Comparison of ENCODE assay signal across 11 cellular contexts in the genomic region with DNA sequence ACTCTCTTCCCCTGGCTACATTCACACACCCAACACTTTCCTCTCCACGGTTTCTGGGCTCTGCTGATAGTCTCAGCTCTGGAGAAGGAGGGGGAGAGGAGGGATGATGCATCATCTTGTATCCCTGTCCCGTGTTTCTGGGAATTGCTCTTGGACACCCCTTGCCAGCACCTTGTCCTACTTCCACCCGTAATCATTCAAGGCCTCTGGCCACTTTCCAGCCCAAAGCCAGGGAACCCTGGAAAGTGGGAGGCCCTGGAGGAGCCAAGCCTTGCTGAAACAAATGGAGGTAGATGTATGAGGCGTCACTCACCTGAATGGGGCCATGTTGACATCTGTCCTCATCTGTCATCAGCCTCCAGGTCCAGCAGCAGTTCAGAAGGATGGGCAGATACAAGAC. TPM values are rescaled to one million over a fixed set of nuclear protein-coding genes. Genes with fewer than 3 reads are reported as not detected.
A peak's percentile ranks its signal among the peaks of the same experiment; 100 is the strongest.
DNase-seq lines count a peak whose midpoint lies in the region; ATAC-seq, FAIRE-seq and TF ChIP-seq lines count a peak whose summit lies in the region.
"Had no signal": no experiment of that assay in that cellular context is flagged by ENCODE, and none has a peak within 500 bp of the region (broad histone marks: within the 10 kb centered on the region; RNA-seq: fewer than 3 reads in every experiment).

No MANE protein-coding gene starts in this region.

- no peak overlapping the region for H3K27ac Mint-ChIP-seq in astrocyte (ENCODE audit: unreplicated experiment)
- H3K27ac Mint-ChIP-seq in naive B cell = peak overlapping the region in 5 of 6 donors; percentile 51 to 99 (median 98)

- no peaks in the 10 kb centered on the region for H3K9me3 Mint-ChIP-seq in astrocyte (ENCODE audit: unreplicated experiment)
- peaks cover 0 to 2% (median 0%) of the 10 kb centered on the region in 7 donors for H3K9me3 Mint-ChIP-seq in naive B cell

- no peaks in the 10 kb centered on the region for H3K9me3 ChIP-seq in astrocyte (ENCODE audit: insufficient read depth, low read depth, low read length)
- no peaks in the 10 kb centered on the region for H3K9me3 ChIP-seq in upper lobe of left lung
- H3K9me3 ChIP-seq in upper lobe of right lung = no peaks in the 10 kb centered on the region

- no peak overlapping the region for H2AFZ ChIP-seq in astrocyte (ENCODE audit: low read depth, low read length)

- H3K9ac ChIP-seq in astrocyte (ENCODE audit: low read length) = peak overlapping the region; percentile 16

- peaks cover 41% of the 10 kb centered on the region for H3K36me3 ChIP-seq in astrocyte (ENCODE audit: insufficient read depth, low read length)
- peaks cover 0 to 53% (median 22%) of the 10 kb centered on the region in 4 donors for H3K36me3 ChIP-seq in upper lobe of left lung
- peaks cover 38% of the 10 kb centered on the region for H3K36me3 ChIP-seq in upper lobe of right lung

- H3K27me3 ChIP-seq in astrocyte (ENCODE audit: insufficient read depth, low read length) (no peaks in the 10 kb centered on the region), upper lobe of left lung (no peaks in the 10 kb centered on the region), upper lobe of right lung (no peaks in the 10 kb centered on the region)

- H3K4me1 ChIP-seq in astrocyte (ENCODE audit: insufficient read depth, low read length) (peaks cover 68% of the 10 kb centered on the region), upper lobe of left lung (peaks cover 23 to 43% (median 32%) of the 10 kb centered on the region in 4 donors), upper lobe of right lung (peaks cover 16% of the 10 kb centered on the region)

- peaks cover 59% of the 10 kb centered on the region for H4K20me1 ChIP-seq in astrocyte (ENCODE audit: insufficient read depth, low read length)

- intact Hi-C loops in cardiac septum (cut with DNase I) = loop anchor here (5.0 kb wide), 1 partner anchor 142 kb away; a partner anchor contains a TSS
- intact Hi-C loops in left ventricle myocardium superior (cut with micrococcal nuclease) = no loop called here
- intact Hi-C loops in upper lobe of right lung (cut with DNase I) = loop anchor here (10.0 kb wide), 1 partner anchor 79 kb away; no protein-coding TSS in a partner anchor

- H3K4me3 ChIP-seq in astrocyte (ENCODE audit: insufficient read depth, low read depth, low read length) (no peak overlapping the region), upper lobe of left lung (no peak overlapping the region), upper lobe of right lung (no peak overlapping the region)
- H3K4me3 ChIP-seq: SK-N-MC had no signal

- H3K27ac ChIP-seq in astrocyte (ENCODE audit: low read depth, low read length) (no peak overlapping the region), upper lobe of left lung (peak overlapping the region in 3 of 4 donors; percentile 24 to 91 (median 58)), upper lobe of right lung (no peak overlapping the region)
- H3K27ac ChIP-seq: SK-N-MC had no signal

- H3K4me3 Mint-ChIP-seq in astrocyte (ENCODE audit: unreplicated experiment) (peak overlapping the region; percentile 67), naive B cell (peak overlapping the region in 6 of 8 donors; percentile 3 to 97 (median 58))

- TF ChIP-seq CTCF in astrocyte (IDR thresholded peaks at IDR 0.05; ENCODE audit: insufficient read depth, low read depth, low read length) (no peak), upper lobe of left lung (IDR thresholded peaks at IDR 0.05) (no peak), upper lobe of right lung (IDR thresholded peaks at IDR 0.05) (no peak)

- no peaks in the 10 kb centered on the region for H3K27me3 Mint-ChIP-seq in astrocyte (ENCODE audit: low read depth, unreplicated experiment)
- H3K27me3 Mint-ChIP-seq in naive B cell = no peaks in the 10 kb centered on the region

- DNase-seq in cardiac septum (ENCODE audit: low spot score) (peak; percentile 27), left ventricle myocardium superior (no peak), astrocyte (ENCODE audit: low read depth) (no peak), naive B cell (no peak), upper lobe of left lung (no peak), upper lobe of right lung (no peak)
- no peak for DNase-seq in activated CD4-positive, CD25-positive, alpha-beta regulatory T cell (lab: John Stamatoyannopoulos, UW)
- DNase-seq: activated CD4-positive, alpha-beta T cell treated with anti-CD3 and anti-CD28 coated beads, Interleukin-2, amount 50 U/mL, for 4 hours; GF-D8 had no signal

- H3K4me1 Mint-ChIP-seq in astrocyte (ENCODE audit: low read depth, unreplicated experiment) (peaks cover 35% of the 10 kb centered on the region), naive B cell (peaks cover 60 to 82% (median 71%) of the 10 kb centered on the region in 3 donors)

- peak overlapping the region; percentile 99 for H3K4me2 ChIP-seq in astrocyte (ENCODE audit: low read length)

- H3K36me3 Mint-ChIP-seq in astrocyte (ENCODE audit: low read depth, unreplicated experiment) (peaks cover 37% of the 10 kb centered on the region), naive B cell (peaks cover 43 to 58% of the 10 kb centered on the region in 2 donors)

- 67 to 69% methylated on average over 3 to 4 of the region's 4 CpGs for WGBS in upper lobe of left lung, 2 donors

- peaks cover 72% of the 10 kb centered on the region for H3K79me2 ChIP-seq in astrocyte (ENCODE audit: insufficient read depth, low read length)

- no peak for FAIRE-seq in astrocyte (lab: Jason Lieb, UNC)

- no peak for TF ChIP-seq POLR2A in upper lobe of left lung (IDR thresholded peaks at IDR 0.05)

- ATAC-seq in left ventricle myocardium superior = no peak
- no peak for ATAC-seq in naive B cell (ENCODE audit: low read depth in 2 of 2)
- no peak for ATAC-seq in upper lobe of left lung (ENCODE audit: low FRiP score in 2 of 2)
- no peak for ATAC-seq in upper lobe of right lung
- ATAC-seq in HG03095 (IDR thresholded peaks at IDR 0.05; ENCODE audit: unreplicated experiment) = no peak

- TF ChIP-seq EP300 in upper lobe of left lung (IDR thresholded peaks at IDR 0.05) = no peak

RNA-seq across cellular contexts. Expression of a gene that starts 4.4 kb away (rescaled TPM):
- total RNA-seq in cardiac septum (88.8 TPM), left ventricle myocardium superior (44.3 TPM), astrocyte (63.0 and 63.7 TPM in 2 replicates), upper lobe of left lung (100 to 1,000 TPM in 1 of 6 donors, 10 to 100 TPM in 5; 27.8 to 111 (median 61.9) TPM), upper lobe of right lung (44.5 TPM)
- 10 to 100 TPM; 64.9 to 97.5 (median 84.0) TPM for polyA plus RNA-seq in naive B cell (ENCODE audit: low read depth in 6 of 6)

Comparison
In these comparisons a context has a peak if more than half of its experiments do, and no peak if none do; other contexts are left out.
1. H3K27ac ChIP-seq: peak in upper lobe of left lung (3 of 4); none in astrocyte (single experiment) and upper lobe of right lung (single experiment).